Comparison of ENCODE assay signal across 28 cellular contexts in the genomic region with DNA sequence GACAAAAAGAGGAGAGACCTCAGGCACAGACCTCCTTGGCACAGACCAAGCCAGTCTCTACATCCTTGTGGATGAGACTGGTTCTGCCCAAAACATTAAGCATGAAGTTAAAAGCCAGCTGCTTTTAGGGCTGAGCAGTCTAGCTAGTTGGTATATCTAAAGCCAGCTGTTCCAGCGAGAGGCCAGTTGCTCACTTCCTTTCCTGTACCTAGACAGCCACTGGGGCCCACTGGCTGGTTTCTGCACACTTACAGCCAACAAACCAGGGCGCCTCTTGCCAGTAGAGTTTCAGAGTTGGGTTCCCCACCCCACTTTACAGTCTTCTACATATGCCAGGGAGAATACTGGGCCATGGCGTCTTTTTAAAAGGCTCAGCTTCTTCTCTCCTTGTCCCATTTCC.
"Had no signal": no experiment of that assay in that cellular context is flagged by ENCODE, and none has a peak within 500 bp of the region (broad histone marks: within the 10 kb centered on the region; RNA-seq: fewer than 3 reads in every experiment).

No MANE protein-coding gene starts in this region.

- H3K4me1 ChIP-seq: ascending aorta, breast epithelium, colonic mucosa had no signal

- H3K36me3 ChIP-seq: breast epithelium, cardiac muscle cell, colonic mucosa had no signal

- H3K4me3 ChIP-seq: ascending aorta, breast epithelium, cardiac muscle cell, colonic mucosa had no signal

- DNase-seq: activated B cell treated with CpG ODN at 0.5 μM for 24 hours; activated CD4-positive, alpha-beta memory T cell treated with anti-CD3 and anti-CD28 coated beads for 36 hours; activated CD4-positive, alpha-beta T cell treated with anti-CD3 and anti-CD28 coated beads for 48 hours; activated CD8-positive, alpha-beta memory T cell treated with anti-CD3 and anti-CD28 coated beads, Interleukin-2, amount 10 ng/mL, durations not matched to agents 7 days and 5 days; activated CD8-positive, alpha-beta memory T cell treated with anti-CD3 and anti-CD28 coated beads, Interleukin-2, amount 50 U/mL, for 4 hours; activated CD8-positive, alpha-beta T cell treated with anti-CD3 and anti-CD28 coated beads, Interleukin-2, amount 10 ng/mL, durations not matched to agents 7 days and 5 days; activated gamma-delta T cell; activated naive CD4-positive, alpha-beta T cell; activated naive CD4-positive, alpha-beta T cell treated with anti-CD3 and anti-CD28 coated beads, Interleukin-2, amount 10 ng/mL, durations not matched to agents 7 days and 5 days; activated naive CD8-positive, alpha-beta T cell treated with anti-CD3 and anti-CD28 coated beads, Interleukin-2, amount 10 ng/mL, durations not matched to agents 7 days and 5 days; activated T-cell treated with anti-CD3 and anti-CD28 coated beads, Interleukin-2, amount 50 U/mL, for 1 hour; activated T-cell treated with anti-CD3 and anti-CD28 coated beads, Interleukin-2, amount 50 U/mL, for 72 hours; central memory CD4-positive, alpha-beta T cell; cerebellar nuclear complex; colonic mucosa; effector memory CD4-positive, alpha-beta T cell; endodermal cell; foreskin fibroblast; head of caudate nucleus; T-helper 17 cell; T1000; WERI-Rb-1 had no signal

- H3K27me3 ChIP-seq: ascending aorta, breast epithelium, cardiac muscle cell, colonic mucosa had no signal

- H3K27ac ChIP-seq: ascending aorta, breast epithelium, cardiac muscle cell, colonic mucosa, WERI-Rb-1 had no signal

- H3K9me3 ChIP-seq: ascending aorta, breast epithelium, colonic mucosa had no signal

- ATAC-seq: activated CD4-positive, CD25-positive, alpha-beta regulatory T cell treated with anti-CD3 and anti-CD28 coated beads, Interleukin-2, amount 50 U/mL, for 24 hours; activated CD8-positive, alpha-beta memory T cell treated with anti-CD3 and anti-CD28 coated beads, Interleukin-2, amount 10 ng/mL, durations not matched to agents 7 days and 5 days; activated CD8-positive, alpha-beta T cell treated with anti-CD3 and anti-CD28 coated beads, Interleukin-2, amount 10 ng/mL, durations not matched to agents 7 days and 5 days; activated naive CD4-positive, alpha-beta T cell treated with anti-CD3 and anti-CD28 coated beads, Interleukin-2, amount 50 U/mL, for 72 hours; activated T-cell treated with anti-CD3 and anti-CD28 coated beads, Interleukin-2, amount 50 U/mL, for 72 hours; esophagus mucosa; T-helper 17 cell had no signal
